In genomic region chr15:82646250-82647044, GRCh38 we compare ENCODE assay signal across 9 cellular contexts. TPM values are rescaled to one million over a fixed set of nuclear protein-coding genes. Genes with fewer than 3 reads are reported as not detected.
DNase-seq lines count a peak whose midpoint lies in the region; ATAC-seq, FAIRE-seq and TF ChIP-seq lines count a peak whose summit lies in the region.
"Had no signal": no experiment of that assay in that cellular context is flagged by ENCODE, and none has a peak within 500 bp of the region (broad histone marks: within the 10 kb centered on the region; RNA-seq: fewer than 3 reads in every experiment).

No MANE protein-coding gene starts in this region.

- H3K9me3 Mint-ChIP-seq in activated CD4-positive, alpha-beta T cell treated with anti-CD3 and anti-CD28 coated beads, Interleukin-2, amount 10 ng/mL, durations not matched to agents 24 days and 14 days = no peaks in the 10 kb centered on the region
- no peaks in the 10 kb centered on the region for H3K9me3 Mint-ChIP-seq in activated T-cell treated with anti-CD3 and anti-CD28 coated beads, Interleukin-2, amount 50 U/mL, for 4 hours

- peak in 1 of 2 donors; percentile 29 for ATAC-seq in activated T-cell treated with anti-CD3 and anti-CD28 coated beads, Interleukin-2, amount 50 U/mL, for 4 hours
- no peak for ATAC-seq in HG03565 (IDR thresholded peaks at IDR 0.05; ENCODE audit: unreplicated experiment)

- no peak overlapping the region for H3K27ac Mint-ChIP-seq in activated CD4-positive, alpha-beta T cell treated with anti-CD3 and anti-CD28 coated beads, Interleukin-2, amount 10 ng/mL, durations not matched to agents 24 days and 14 days

- H3K27me3 ChIP-seq in iPS-20b (ENCODE audit: insufficient read depth, low read length) = peaks cover 89% of the 10 kb centered on the region
- H3K27me3 ChIP-seq in suprapubic skin = peaks cover 42% of the 10 kb centered on the region

- no peak for TF ChIP-seq CTCF in suprapubic skin (IDR thresholded peaks at IDR 0.05)

- TF ChIP-seq EP300 in suprapubic skin (IDR thresholded peaks at IDR 0.05) = no peak

- no peak for FAIRE-seq in GM12891 (lab: Jason Lieb, UNC)
- FAIRE-seq: endometrium had no signal

- no peak for DNase-seq in activated CD4-positive, alpha-beta T cell treated with anti-CD3 and anti-CD28 coated beads, Interleukin-2, amount 10 ng/mL, durations not matched to agents 24 days and 14 days
- DNase-seq in activated CD4-positive, alpha-beta T cell treated with anti-CD3 and anti-CD28 coated beads for 1 hour = no peak
- no peak for DNase-seq in activated T-cell treated with anti-CD3 and anti-CD28 coated beads, Interleukin-2, amount 50 U/mL, for 4 hours
- DNase-seq in suprapubic skin (ENCODE audit: low spot score in 2 of 2) (peak in 1 of 2 donors; percentile 65), GM12891 (ENCODE audit: insufficient read length, low spot score) (no peak), KBM-7 (no peak)

- H3K4me3 Mint-ChIP-seq in activated CD4-positive, alpha-beta T cell treated with anti-CD3 and anti-CD28 coated beads, Interleukin-2, amount 10 ng/mL, durations not matched to agents 24 days and 14 days = peak overlapping the region; percentile 59
- H3K4me3 Mint-ChIP-seq in activated T-cell treated with anti-CD3 and anti-CD28 coated beads, Interleukin-2, amount 50 U/mL, for 4 hours = peak overlapping the region; percentile 66

- H3K9ac ChIP-seq in iPS-20b (ENCODE audit: low read depth, low read length) = no peak overlapping the region

- TF ChIP-seq POLR2A in suprapubic skin (IDR thresholded peaks at IDR 0.05) = no peak
- TF ChIP-seq POLR2A in GM12891 (IDR thresholded peaks at IDR 0.05; ENCODE audit: low read depth, low read length) = no peak

- H3K27ac ChIP-seq in iPS-20b (ENCODE audit: low read length) = no peak overlapping the region
- H3K27ac ChIP-seq in suprapubic skin = no peak overlapping the region

- H3K9me3 ChIP-seq in iPS-20b (ENCODE audit: insufficient read depth, low read depth, low read length) (no peaks in the 10 kb centered on the region; the same call in 1 of the 2 replicates), suprapubic skin (no peaks in the 10 kb centered on the region)

- H3K4me3 ChIP-seq in iPS-20b (ENCODE audit: low read length) = peak overlapping the region; percentile 43; the same call in 1 of the 2 replicates
- H3K4me3 ChIP-seq in suprapubic skin = peak overlapping the region; percentile 61

- H3K4me1 ChIP-seq in iPS-20b (ENCODE audit: insufficient read depth, low read length) = peaks cover 4% of the 10 kb centered on the region; the same call in 1 of the 2 replicates
- H3K4me1 ChIP-seq in suprapubic skin = peaks cover 28% of the 10 kb centered on the region

- H3K27me3 Mint-ChIP-seq in activated CD4-positive, alpha-beta T cell treated with anti-CD3 and anti-CD28 coated beads, Interleukin-2, amount 10 ng/mL, durations not matched to agents 24 days and 14 days = peaks cover 52% of the 10 kb centered on the region
- peaks cover 57% of the 10 kb centered on the region for H3K27me3 Mint-ChIP-seq in activated T-cell treated with anti-CD3 and anti-CD28 coated beads, Interleukin-2, amount 50 U/mL, for 4 hours (ENCODE audit: low read depth)

- in situ Hi-C loops in KBM-7 (cut with MboI; ENCODE audit: low pct_unique_long_range_greater_than_20kb, low sequenced_read_pairs) = no loop called here

- no peaks in the 10 kb centered on the region for H3K36me3 Mint-ChIP-seq in activated CD4-positive, alpha-beta T cell treated with anti-CD3 and anti-CD28 coated beads, Interleukin-2, amount 10 ng/mL, durations not matched to agents 24 days and 14 days (ENCODE audit: low read depth)
- H3K36me3 Mint-ChIP-seq in activated T-cell treated with anti-CD3 and anti-CD28 coated beads, Interleukin-2, amount 50 U/mL, for 4 hours (ENCODE audit: insufficient read depth) = no peaks in the 10 kb centered on the region

- no peaks in the 10 kb centered on the region for H3K36me3 ChIP-seq in iPS-20b (ENCODE audit: insufficient read depth, low read depth, low read length)
- no peaks in the 10 kb centered on the region for H3K36me3 ChIP-seq in suprapubic skin

- intact Hi-C loops in activated CD4-positive, alpha-beta T cell treated with anti-CD3 and anti-CD28 coated beads, Interleukin-2, amount 10 ng/mL, durations not matched to agents 24 days and 14 days (cut with micrococcal nuclease) = no loop called here

- 1% methylated on average over 22 of the region's 56 CpGs for whole genome bisulfite sequencing in suprapubic skin

- peaks cover 2% of the 10 kb centered on the region for H3K4me1 Mint-ChIP-seq in activated CD4-positive, alpha-beta T cell treated with anti-CD3 and anti-CD28 coated beads, Interleukin-2, amount 10 ng/mL, durations not matched to agents 24 days and 14 days
- H3K4me1 Mint-ChIP-seq in activated T-cell treated with anti-CD3 and anti-CD28 coated beads, Interleukin-2, amount 50 U/mL, for 4 hours (ENCODE audit: low read depth) = peaks cover 6% of the 10 kb centered on the region

TF ChIP-seq in GM12891, 5 proteins besides CTCF, POLR2A, EP300 and RAD21:
- TF ChIP-seq POU2F2 (IDR thresholded peaks at IDR 0.05; ENCODE audit: low read depth, low read length) (no peak), PAX5 (IDR thresholded peaks at IDR 0.05; ENCODE audit: insufficient read depth, low read length, severe bottlenecking) (no peak), TAF1 (IDR thresholded peaks at IDR 0.05; ENCODE audit: low read depth, low read length) (no peak), POLR2AphosphoS5 (IDR thresholded peaks at IDR 0.05; ENCODE audit: low read depth, low read length) (no peak), SPI1 (IDR thresholded peaks at IDR 0.05; ENCODE audit: low read depth, low read length) (no peak)

RNA-seq across cellular contexts. Expression of gene CPEB1, which starts 0.7 kb away (rescaled TPM):
- 0.12 TPM in 1 of 2 replicates, not detected in the other for total RNA-seq in activated CD4-positive, alpha-beta T cell treated with anti-CD3 and anti-CD28 coated beads, Interleukin-2, amount 10 ng/mL, durations not matched to agents 24 days and 14 days
- 1 to 10 TPM in 2 of 3 donors, under 1 TPM in 1; 0.52 to 1.7 (median 1.2) TPM for total RNA-seq in activated T-cell treated with anti-CD3 and anti-CD28 coated beads, Interleukin-2, amount 50 U/mL, for 4 hours
- total RNA-seq in suprapubic skin = 1 to 10 TPM in 3 of 4 donors, under 1 TPM in 1; 0.97 to 5.2 (median 2.5) TPM
- 0.40 TPM for polyA plus RNA-seq in GM12891 (2012; ENCODE audit: low read depth, missing spikeins)
